In the genomic region with DNA sequence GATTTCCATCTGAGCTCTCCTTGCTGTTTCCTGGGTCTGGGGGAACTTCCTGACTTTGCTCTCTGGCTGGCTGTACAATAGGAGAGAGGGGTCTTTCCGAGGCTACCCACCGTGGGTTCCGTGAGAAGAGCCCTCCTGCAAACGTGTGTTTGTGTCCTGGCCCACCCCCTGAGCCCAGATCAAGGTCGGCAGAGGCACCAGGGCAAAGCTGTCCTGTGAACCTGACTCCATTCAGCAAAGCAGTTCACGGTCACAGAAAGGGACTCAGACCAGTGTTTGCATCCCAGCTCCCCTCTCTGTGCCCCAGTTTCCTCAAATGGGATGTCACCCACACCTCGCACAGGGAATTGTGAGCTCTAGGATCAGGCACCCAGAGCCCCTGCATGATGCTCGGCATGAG, we compare ENCODE assay signal across 1 cellular context.
TF ChIP-seq lines count a peak whose summit lies in the region.

No MANE protein-coding gene starts in this region.

TF ChIP-seq in HepG2, 621 proteins besides CTCF, POLR2A, EP300 and RAD21 (continued from another document):
- TF ChIP-seq, protein P1, sequence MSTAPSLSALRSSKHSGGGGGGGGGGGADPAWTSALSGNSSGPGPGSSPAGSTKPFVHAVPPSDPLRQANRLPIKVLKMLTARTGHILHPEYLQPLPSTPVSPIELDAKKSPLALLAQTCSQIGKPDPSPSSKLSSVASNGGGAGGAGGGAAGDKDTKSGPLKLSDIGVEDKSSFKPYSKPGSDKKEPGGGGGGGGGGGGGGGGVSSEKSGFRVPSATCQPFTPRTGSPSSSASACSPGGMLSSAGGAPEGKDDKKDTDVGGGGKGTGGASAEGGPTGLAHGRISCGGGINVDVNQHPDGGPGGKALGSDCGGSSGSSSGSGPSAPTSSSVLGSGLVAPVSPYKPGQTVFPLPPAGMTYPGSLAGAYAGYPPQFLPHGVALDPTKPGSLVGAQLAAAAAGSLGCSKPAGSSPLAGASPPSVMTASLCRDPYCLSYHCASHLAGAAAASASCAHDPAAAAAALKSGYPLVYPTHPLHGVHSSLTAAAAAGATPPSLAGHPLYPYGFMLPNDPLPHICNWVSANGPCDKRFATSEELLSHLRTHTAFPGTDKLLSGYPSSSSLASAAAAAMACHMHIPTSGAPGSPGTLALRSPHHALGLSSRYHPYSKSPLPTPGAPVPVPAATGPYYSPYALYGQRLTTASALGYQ (CRISPR knock-in tag; IDR thresholded peaks at IDR 0.05) = no peak
- TF ChIP-seq ZSCAN9 (CRISPR knock-in tag; IDR thresholded peaks at IDR 0.05; ENCODE audit: borderline replicate concordance) (no peak), SIX1 (CRISPR knock-in tag; IDR thresholded peaks at IDR 0.05; ENCODE audit: borderline replicate concordance) (no peak), HNF4A (CRISPR knock-in tag; IDR thresholded peaks at IDR 0.05) (peak; percentile 45), PITX1 (CRISPR knock-in tag; IDR thresholded peaks at IDR 0.05) (peak; percentile 37; the same call in 1 of the 2 replicates), ISX (CRISPR knock-in tag; conservative IDR thresholded peaks at IDR 0.05) (no peak), KLF12 (CRISPR knock-in tag; IDR thresholded peaks at IDR 0.05; ENCODE audit: borderline replicate concordance) (no peak), KMT2B (CRISPR knock-in tag; IDR thresholded peaks at IDR 0.05) (no peak), IRX3 (CRISPR knock-in tag; IDR thresholded peaks at IDR 0.05; ENCODE audit: borderline replicate concordance, low read depth) (no peak), ZFYVE20 (CRISPR knock-in tag; IDR thresholded peaks at IDR 0.05; ENCODE audit: borderline replicate concordance, low read depth) (no peak), NFE2L1 (CRISPR knock-in tag; IDR thresholded peaks at IDR 0.05; ENCODE audit: borderline replicate concordance) (no peak), ATF7 (IDR thresholded peaks at IDR 0.05) (no peak), ATF7 (CRISPR knock-in tag; IDR thresholded peaks at IDR 0.05) (no peak), FOSL2 (CRISPR knock-in tag; IDR thresholded peaks at IDR 0.05) (no peak), TARDBP (CRISPR knock-in tag; IDR thresholded peaks at IDR 0.05) (no peak), ZNF879 (CRISPR knock-in tag; IDR thresholded peaks at IDR 0.05) (0 out of 2 replicates have a peak, but pooled peaks have one; percentile 60), MTA1 (CRISPR knock-in tag; IDR thresholded peaks at IDR 0.05; ENCODE audit: borderline replicate concordance) (peak; percentile 54; the same call in 1 of the 2 replicates), KLF16 (CRISPR knock-in tag; IDR thresholded peaks at IDR 0.05) (no peak), GPN1 (CRISPR knock-in tag; IDR thresholded peaks at IDR 0.05; ENCODE audit: borderline replicate concordance) (no peak)
- TF ChIP-seq, protein P2, sequence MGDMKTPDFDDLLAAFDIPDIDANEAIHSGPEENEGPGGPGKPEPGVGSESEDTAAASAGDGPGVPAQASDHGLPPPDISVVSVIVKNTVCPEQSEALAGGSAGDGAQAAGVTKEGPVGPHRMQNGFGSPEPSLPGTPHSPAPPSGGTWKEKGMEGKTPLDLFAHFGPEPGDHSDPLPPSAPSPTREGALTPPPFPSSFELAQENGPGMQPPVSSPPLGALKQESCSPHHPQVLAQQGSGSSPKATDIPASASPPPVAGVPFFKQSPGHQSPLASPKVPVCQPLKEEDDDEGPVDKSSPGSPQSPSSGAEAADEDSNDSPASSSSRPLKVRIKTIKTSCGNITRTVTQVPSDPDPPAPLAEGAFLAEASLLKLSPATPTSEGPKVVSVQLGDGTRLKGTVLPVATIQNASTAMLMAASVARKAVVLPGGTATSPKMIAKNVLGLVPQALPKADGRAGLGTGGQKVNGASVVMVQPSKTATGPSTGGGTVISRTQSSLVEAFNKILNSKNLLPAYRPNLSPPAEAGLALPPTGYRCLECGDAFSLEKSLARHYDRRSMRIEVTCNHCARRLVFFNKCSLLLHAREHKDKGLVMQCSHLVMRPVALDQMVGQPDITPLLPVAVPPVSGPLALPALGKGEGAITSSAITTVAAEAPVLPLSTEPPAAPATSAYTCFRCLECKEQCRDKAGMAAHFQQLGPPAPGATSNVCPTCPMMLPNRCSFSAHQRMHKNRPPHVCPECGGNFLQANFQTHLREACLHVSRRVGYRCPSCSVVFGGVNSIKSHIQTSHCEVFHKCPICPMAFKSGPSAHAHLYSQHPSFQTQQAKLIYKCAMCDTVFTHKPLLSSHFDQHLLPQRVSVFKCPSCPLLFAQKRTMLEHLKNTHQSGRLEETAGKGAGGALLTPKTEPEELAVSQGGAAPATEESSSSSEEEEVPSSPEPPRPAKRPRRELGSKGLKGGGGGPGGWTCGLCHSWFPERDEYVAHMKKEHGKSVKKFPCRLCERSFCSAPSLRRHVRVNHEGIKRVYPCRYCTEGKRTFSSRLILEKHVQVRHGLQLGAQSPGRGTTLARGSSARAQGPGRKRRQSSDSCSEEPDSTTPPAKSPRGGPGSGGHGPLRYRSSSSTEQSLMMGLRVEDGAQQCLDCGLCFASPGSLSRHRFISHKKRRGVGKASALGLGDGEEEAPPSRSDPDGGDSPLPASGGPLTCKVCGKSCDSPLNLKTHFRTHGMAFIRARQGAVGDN (CRISPR knock-in tag; IDR thresholded peaks at IDR 0.05) = peak; percentile 5; the same call in 1 of the 2 replicates
- TF ChIP-seq, protein P3, sequence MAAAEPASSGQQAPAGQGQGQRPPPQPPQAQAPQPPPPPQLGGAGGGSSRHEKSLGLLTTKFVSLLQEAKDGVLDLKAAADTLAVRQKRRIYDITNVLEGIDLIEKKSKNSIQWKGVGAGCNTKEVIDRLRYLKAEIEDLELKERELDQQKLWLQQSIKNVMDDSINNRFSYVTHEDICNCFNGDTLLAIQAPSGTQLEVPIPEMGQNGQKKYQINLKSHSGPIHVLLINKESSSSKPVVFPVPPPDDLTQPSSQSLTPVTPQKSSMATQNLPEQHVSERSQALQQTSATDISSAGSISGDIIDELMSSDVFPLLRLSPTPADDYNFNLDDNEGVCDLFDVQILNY (CRISPR knock-in tag; conservative IDR thresholded peaks at IDR 0.05) = no peak
- TF ChIP-seq, protein P4, sequence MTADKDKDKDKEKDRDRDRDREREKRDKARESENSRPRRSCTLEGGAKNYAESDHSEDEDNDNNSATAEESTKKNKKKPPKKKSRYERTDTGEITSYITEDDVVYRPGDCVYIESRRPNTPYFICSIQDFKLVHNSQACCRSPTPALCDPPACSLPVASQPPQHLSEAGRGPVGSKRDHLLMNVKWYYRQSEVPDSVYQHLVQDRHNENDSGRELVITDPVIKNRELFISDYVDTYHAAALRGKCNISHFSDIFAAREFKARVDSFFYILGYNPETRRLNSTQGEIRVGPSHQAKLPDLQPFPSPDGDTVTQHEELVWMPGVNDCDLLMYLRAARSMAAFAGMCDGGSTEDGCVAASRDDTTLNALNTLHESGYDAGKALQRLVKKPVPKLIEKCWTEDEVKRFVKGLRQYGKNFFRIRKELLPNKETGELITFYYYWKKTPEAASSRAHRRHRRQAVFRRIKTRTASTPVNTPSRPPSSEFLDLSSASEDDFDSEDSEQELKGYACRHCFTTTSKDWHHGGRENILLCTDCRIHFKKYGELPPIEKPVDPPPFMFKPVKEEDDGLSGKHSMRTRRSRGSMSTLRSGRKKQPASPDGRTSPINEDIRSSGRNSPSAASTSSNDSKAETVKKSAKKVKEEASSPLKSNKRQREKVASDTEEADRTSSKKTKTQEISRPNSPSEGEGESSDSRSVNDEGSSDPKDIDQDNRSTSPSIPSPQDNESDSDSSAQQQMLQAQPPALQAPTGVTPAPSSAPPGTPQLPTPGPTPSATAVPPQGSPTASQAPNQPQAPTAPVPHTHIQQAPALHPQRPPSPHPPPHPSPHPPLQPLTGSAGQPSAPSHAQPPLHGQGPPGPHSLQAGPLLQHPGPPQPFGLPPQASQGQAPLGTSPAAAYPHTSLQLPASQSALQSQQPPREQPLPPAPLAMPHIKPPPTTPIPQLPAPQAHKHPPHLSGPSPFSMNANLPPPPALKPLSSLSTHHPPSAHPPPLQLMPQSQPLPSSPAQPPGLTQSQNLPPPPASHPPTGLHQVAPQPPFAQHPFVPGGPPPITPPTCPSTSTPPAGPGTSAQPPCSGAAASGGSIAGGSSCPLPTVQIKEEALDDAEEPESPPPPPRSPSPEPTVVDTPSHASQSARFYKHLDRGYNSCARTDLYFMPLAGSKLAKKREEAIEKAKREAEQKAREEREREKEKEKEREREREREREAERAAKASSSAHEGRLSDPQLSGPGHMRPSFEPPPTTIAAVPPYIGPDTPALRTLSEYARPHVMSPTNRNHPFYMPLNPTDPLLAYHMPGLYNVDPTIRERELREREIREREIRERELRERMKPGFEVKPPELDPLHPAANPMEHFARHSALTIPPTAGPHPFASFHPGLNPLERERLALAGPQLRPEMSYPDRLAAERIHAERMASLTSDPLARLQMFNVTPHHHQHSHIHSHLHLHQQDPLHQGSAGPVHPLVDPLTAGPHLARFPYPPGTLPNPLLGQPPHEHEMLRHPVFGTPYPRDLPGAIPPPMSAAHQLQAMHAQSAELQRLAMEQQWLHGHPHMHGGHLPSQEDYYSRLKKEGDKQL (CRISPR knock-in tag; IDR thresholded peaks at IDR 0.05; ENCODE audit: low read depth) = no peak
- TF ChIP-seq, protein P5, sequence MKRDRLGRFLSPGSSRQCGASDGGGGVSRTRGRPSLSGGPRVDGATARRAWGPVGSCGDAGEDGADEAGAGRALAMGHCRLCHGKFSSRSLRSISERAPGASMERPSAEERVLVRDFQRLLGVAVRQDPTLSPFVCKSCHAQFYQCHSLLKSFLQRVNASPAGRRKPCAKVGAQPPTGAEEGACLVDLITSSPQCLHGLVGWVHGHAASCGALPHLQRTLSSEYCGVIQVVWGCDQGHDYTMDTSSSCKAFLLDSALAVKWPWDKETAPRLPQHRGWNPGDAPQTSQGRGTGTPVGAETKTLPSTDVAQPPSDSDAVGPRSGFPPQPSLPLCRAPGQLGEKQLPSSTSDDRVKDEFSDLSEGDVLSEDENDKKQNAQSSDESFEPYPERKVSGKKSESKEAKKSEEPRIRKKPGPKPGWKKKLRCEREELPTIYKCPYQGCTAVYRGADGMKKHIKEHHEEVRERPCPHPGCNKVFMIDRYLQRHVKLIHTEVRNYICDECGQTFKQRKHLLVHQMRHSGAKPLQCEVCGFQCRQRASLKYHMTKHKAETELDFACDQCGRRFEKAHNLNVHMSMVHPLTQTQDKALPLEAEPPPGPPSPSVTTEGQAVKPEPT (CRISPR knock-in tag; IDR thresholded peaks at IDR 0.05; ENCODE audit: low read depth) = no peak
- TF ChIP-seq, protein P6, sequence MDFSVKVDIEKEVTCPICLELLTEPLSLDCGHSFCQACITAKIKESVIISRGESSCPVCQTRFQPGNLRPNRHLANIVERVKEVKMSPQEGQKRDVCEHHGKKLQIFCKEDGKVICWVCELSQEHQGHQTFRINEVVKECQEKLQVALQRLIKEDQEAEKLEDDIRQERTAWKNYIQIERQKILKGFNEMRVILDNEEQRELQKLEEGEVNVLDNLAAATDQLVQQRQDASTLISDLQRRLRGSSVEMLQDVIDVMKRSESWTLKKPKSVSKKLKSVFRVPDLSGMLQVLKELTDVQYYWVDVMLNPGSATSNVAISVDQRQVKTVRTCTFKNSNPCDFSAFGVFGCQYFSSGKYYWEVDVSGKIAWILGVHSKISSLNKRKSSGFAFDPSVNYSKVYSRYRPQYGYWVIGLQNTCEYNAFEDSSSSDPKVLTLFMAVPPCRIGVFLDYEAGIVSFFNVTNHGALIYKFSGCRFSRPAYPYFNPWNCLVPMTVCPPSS (IDR thresholded peaks at IDR 0.05) = no peak
- TF ChIP-seq, protein P7, sequence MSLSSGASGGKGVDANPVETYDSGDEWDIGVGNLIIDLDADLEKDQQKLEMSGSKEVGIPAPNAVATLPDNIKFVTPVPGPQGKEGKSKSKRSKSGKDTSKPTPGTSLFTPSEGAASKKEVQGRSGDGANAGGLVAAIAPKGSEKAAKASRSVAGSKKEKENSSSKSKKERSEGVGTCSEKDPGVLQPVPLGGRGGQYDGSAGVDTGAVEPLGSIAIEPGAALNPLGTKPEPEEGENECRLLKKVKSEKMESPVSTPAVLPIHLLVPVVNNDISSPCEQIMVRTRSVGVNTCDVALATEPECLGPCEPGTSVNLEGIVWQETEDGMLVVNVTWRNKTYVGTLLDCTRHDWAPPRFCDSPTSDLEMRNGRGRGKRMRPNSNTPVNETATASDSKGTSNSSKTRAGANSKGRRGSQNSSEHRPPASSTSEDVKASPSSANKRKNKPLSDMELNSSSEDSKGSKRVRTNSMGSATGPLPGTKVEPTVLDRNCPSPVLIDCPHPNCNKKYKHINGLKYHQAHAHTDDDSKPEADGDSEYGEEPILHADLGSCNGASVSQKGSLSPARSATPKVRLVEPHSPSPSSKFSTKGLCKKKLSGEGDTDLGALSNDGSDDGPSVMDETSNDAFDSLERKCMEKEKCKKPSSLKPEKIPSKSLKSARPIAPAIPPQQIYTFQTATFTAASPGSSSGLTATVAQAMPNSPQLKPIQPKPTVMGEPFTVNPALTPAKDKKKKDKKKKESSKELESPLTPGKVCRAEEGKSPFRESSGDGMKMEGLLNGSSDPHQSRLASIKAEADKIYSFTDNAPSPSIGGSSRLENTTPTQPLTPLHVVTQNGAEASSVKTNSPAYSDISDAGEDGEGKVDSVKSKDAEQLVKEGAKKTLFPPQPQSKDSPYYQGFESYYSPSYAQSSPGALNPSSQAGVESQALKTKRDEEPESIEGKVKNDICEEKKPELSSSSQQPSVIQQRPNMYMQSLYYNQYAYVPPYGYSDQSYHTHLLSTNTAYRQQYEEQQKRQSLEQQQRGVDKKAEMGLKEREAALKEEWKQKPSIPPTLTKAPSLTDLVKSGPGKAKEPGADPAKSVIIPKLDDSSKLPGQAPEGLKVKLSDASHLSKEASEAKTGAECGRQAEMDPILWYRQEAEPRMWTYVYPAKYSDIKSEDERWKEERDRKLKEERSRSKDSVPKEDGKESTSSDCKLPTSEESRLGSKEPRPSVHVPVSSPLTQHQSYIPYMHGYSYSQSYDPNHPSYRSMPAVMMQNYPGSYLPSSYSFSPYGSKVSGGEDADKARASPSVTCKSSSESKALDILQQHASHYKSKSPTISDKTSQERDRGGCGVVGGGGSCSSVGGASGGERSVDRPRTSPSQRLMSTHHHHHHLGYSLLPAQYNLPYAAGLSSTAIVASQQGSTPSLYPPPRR (CRISPR knock-in tag; IDR thresholded peaks at IDR 0.05; ENCODE audit: borderline replicate concordance) = no peak
- TF ChIP-seq, protein P8, sequence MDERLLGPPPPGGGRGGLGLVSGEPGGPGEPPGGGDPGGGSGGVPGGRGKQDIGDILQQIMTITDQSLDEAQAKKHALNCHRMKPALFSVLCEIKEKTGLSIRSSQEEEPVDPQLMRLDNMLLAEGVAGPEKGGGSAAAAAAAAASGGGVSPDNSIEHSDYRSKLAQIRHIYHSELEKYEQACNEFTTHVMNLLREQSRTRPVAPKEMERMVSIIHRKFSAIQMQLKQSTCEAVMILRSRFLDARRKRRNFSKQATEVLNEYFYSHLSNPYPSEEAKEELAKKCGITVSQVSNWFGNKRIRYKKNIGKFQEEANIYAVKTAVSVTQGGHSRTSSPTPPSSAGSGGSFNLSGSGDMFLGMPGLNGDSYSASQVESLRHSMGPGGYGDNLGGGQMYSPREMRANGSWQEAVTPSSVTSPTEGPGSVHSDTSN (CRISPR knock-in tag; IDR thresholded peaks at IDR 0.05) = no peak
